ENCODE assay signal across 1 cellular context in genomic region chr12:68223067-68223747, GRCh38.
TF ChIP-seq lines count a peak whose summit lies in the region.

No MANE protein-coding gene starts in this region.

TF ChIP-seq in GM23338, 12 proteins besides CTCF, POLR2A, EP300 and RAD21 (continued from another document):
- no peak for TF ChIP-seq ZNF462 (CRISPR knock-in tag; IDR thresholded peaks at IDR 0.05)
- no peak for TF ChIP-seq ZNF114 (CRISPR knock-in tag; IDR thresholded peaks at IDR 0.05)
- TF ChIP-seq POLR2AphosphoS5 (IDR thresholded peaks at IDR 0.05; ENCODE audit: low read depth) = no peak
- no peak for TF ChIP-seq ETS1 (IDR thresholded peaks at IDR 0.05)
- no peak for TF ChIP-seq STAT1 (IDR thresholded peaks at IDR 0.05; ENCODE audit: unreplicated experiment)
